ENCODE assay signal across 10 cellular contexts in the genomic region with DNA sequence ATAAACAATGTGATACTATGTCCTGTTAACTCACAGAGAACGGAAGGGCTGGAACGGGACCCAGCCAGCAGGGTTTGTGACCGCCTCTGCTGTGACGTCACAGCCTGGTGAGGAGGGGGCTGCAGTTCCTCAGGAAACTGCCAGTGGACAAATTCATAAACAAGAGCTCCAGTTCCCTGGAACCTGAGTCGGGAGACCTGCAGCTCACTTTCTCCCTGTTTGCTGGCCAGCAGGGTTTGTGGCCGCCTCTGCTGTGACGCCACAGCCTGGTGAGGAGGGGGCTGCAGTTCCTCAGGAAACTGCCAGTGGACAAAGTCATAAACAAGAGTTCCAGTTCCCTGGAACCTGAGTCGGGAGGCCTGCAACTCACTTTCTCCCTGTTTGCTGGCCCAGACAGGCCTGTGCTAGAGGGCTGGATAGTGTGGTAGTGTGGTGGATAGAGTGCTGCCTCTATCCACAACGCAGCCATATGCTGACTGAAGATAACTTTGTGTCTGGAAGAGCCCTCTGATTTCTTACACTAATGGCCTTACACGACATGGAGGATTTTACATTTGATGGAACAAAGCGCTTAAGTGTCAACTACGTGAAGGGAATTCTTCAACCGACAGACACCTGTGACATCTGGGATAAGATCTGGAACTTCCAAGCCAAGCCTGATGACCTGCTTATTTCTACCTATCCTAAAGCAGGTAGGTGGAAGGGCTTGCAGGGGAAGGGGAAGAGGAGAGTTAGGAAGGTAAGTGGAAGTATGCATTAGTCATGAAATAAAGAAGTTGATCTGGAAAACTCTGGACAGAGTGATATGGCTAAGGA. TPM values are rescaled to one million over a fixed set of nuclear protein-coding genes. Genes with fewer than 3 reads are reported as not detected.
A peak's percentile ranks its signal among the peaks of the same experiment; 100 is the strongest.
DNase-seq lines count a peak whose midpoint lies in the region; ATAC-seq and TF ChIP-seq lines count a peak whose summit lies in the region.
"Had no signal": no experiment of that assay in that cellular context is flagged by ENCODE, and none has a peak within 500 bp of the region (broad histone marks: within the 10 kb centered on the region; RNA-seq: fewer than 3 reads in every experiment).

A gene (plus strand): TSS at position 140 of the 816 bp plus-strand sequence. CDS start 384 bp downstream, at position 524.

- no peak for ATAC-seq in GM21381 (IDR thresholded peaks at IDR 0.05; ENCODE audit: unreplicated experiment)
- ATAC-seq in GM18502 (IDR thresholded peaks at IDR 0.05; ENCODE audit: poor library complexity, unreplicated experiment), result no peak
- ATAC-seq: stimulated activated naive B cell treated with anti-CD40 and anti-IgM and Interleukin-4, amounts not matched to agents 10 μg/mL and 1 μg/mL and 100 μg/mL, for 72 hours had no signal

- TF ChIP-seq CTCF in chondrocyte (IDR thresholded peaks at IDR 0.05), result no peak

- H3K36me3 ChIP-seq in rectal smooth muscle tissue (ENCODE audit: control insufficient read depth, insufficient read depth, low read length), result no peaks in the 10 kb centered on the region
- no peaks in the 10 kb centered on the region for H3K36me3 ChIP-seq in CD4-positive, alpha-beta memory T cell (ENCODE audit: insufficient read depth, low read length)

- H3K27me3 ChIP-seq in rectal smooth muscle tissue (ENCODE audit: control insufficient read depth, insufficient read depth, low read length), result no peaks in the 10 kb centered on the region
- no peaks in the 10 kb centered on the region for H3K27me3 ChIP-seq in CD4-positive, alpha-beta memory T cell (ENCODE audit: insufficient read depth, low read length)

- DNase-seq in H4 (ENCODE audit: low spot score) (peak; percentile 19), chondrocyte (ENCODE audit: low spot score) (no peak), kidney glomerular epithelial cell (lab: John Stamatoyannopoulos, UW) (peak; percentile 68), A172 (ENCODE audit: low spot score) (no peak)
- DNase-seq in CD4-positive, alpha-beta memory T cell, result no peak
- DNase-seq: NCI-H510A treated with DMSO at 0.1 percent for 48 hours; stimulated activated naive B cell treated with anti-CD40 and anti-IgM and Interleukin-4, amounts not matched to agents 10 μg/mL and 1 μg/mL and 100 μg/mL, for 72 hours had no signal

- no peaks in the 10 kb centered on the region for H3K27me3 Mint-ChIP-seq in chondrocyte (ENCODE audit: low read depth)
- H3K27me3 Mint-ChIP-seq in CD4-positive, alpha-beta memory T cell, result peaks cover 7 to 8% of the 10 kb centered on the region in 2 donors

- CTCF ChIA-PET in CD4-positive, alpha-beta memory T cell (lab: Charles Lee; ENCODE audit: partially characterized antibody), result interaction anchor here (0.7 kb wide), 1 partner anchor 8 kb away, joined by 3 read pairs; no protein-coding TSS in a partner anchor

- H3K9me3 ChIP-seq in CD4-positive, alpha-beta memory T cell (ENCODE audit: control insufficient read depth in 1 of 2, low read length in 2 of 2), result no peaks in the 10 kb centered on the region

- peak within 1 kb of the TSS; percentile 94 for H3K27ac Mint-ChIP-seq in chondrocyte (ENCODE audit: unreplicated experiment)
- H3K27ac Mint-ChIP-seq in CD4-positive, alpha-beta memory T cell, result no peak within 1 kb of the TSS
- H3K27ac Mint-ChIP-seq: stimulated activated naive B cell treated with anti-CD40 and anti-IgM and Interleukin-4, amounts not matched to agents 10 μg/mL and 1 μg/mL and 100 μg/mL, for 72 hours had no signal

- peaks cover 34% of the 10 kb centered on the region for H3K4me1 Mint-ChIP-seq in chondrocyte (ENCODE audit: low read depth)
- no peaks in the 10 kb centered on the region for H3K4me1 Mint-ChIP-seq in CD4-positive, alpha-beta memory T cell

- H3K9me3 Mint-ChIP-seq in chondrocyte (ENCODE audit: low read depth), result no peaks in the 10 kb centered on the region
- H3K9me3 Mint-ChIP-seq in CD4-positive, alpha-beta memory T cell, result no peaks in the 10 kb centered on the region
- H3K9me3 Mint-ChIP-seq: stimulated activated naive B cell treated with anti-CD40 and anti-IgM and Interleukin-4, amounts not matched to agents 10 μg/mL and 1 μg/mL and 100 μg/mL, for 72 hours had no signal

- H3K4me3 Mint-ChIP-seq in chondrocyte (ENCODE audit: unreplicated experiment), result peak within 1 kb of the TSS; percentile 47
- no peak within 1 kb of the TSS for H3K4me3 Mint-ChIP-seq in CD4-positive, alpha-beta memory T cell
- H3K4me3 Mint-ChIP-seq: stimulated activated naive B cell treated with anti-CD40 and anti-IgM and Interleukin-4, amounts not matched to agents 10 μg/mL and 1 μg/mL and 100 μg/mL, for 72 hours had no signal

- POLR2A ChIA-PET in CD4-positive, alpha-beta memory T cell (lab: Charles Lee; ENCODE audit: partially characterized antibody), result no interaction called here

- intact Hi-C loops in CD4-positive, alpha-beta memory T cell (cut with micrococcal nuclease), result no loop called here

- peaks cover 3% of the 10 kb centered on the region for H3K4me1 ChIP-seq in rectal smooth muscle tissue (ENCODE audit: control insufficient read depth, insufficient read depth, low read length)
- H3K4me1 ChIP-seq in CD4-positive, alpha-beta memory T cell (ENCODE audit: insufficient read depth, low read length), result no peaks in the 10 kb centered on the region

- H3K9ac ChIP-seq in rectal smooth muscle tissue (ENCODE audit: low read length), result no peak within 1 kb of the TSS

- no peaks in the 10 kb centered on the region for H3K36me3 Mint-ChIP-seq in chondrocyte (ENCODE audit: low read depth)
- no peaks in the 10 kb centered on the region for H3K36me3 Mint-ChIP-seq in CD4-positive, alpha-beta memory T cell
- H3K36me3 Mint-ChIP-seq: stimulated activated naive B cell treated with anti-CD40 and anti-IgM and Interleukin-4, amounts not matched to agents 10 μg/mL and 1 μg/mL and 100 μg/mL, for 72 hours had no signal

- peak within 1 kb of the TSS; percentile 26 for H3K4me3 ChIP-seq in rectal smooth muscle tissue (ENCODE audit: low read length)
- H3K4me3 ChIP-seq in CD4-positive, alpha-beta memory T cell (ENCODE audit: low read length in 2 of 2), result no peak within 1 kb of the TSS

- H3K27ac ChIP-seq in rectal smooth muscle tissue (ENCODE audit: low read depth, low read length), result no peak within 1 kb of the TSS
- H3K27ac ChIP-seq in CD4-positive, alpha-beta memory T cell (ENCODE audit: low read depth, low read length), result no peak within 1 kb of the TSS

RNA-seq across cellular contexts. Expression of the gene that starts here (rescaled TPM):
- 0.23 TPM in 1 of 2 replicates, not detected in the other for total RNA-seq in H4 (2014; rRNA removed; shearing (Covaris generic))
- 0.60 to 1.4 TPM (median 1.2 TPM) in 3 replicates for total RNA-seq in chondrocyte
- total RNA-seq in CD4-positive, alpha-beta memory T cell, result not detected
- polyA plus RNA-seq in CD4-positive, alpha-beta memory T cell, result not detected
- not detected in 2 replicates for total RNA-seq in A172 (2014; rRNA removed; shearing (Covaris generic))

Comparison
In these comparisons a context has a peak if more than half of its experiments do, and no peak if none do; other contexts are left out.
1. Peak in DNase-seq in H4; RNA of the gene not detected or under 1 TPM.